8 cellular contexts compared by ENCODE assay signal in genomic region chr1:156677616-156678596, GRCh38. TPM values are rescaled to one million over a fixed set of nuclear protein-coding genes. Genes with fewer than 3 reads are reported as not detected.
A peak's percentile ranks its signal among the peaks of the same experiment; 100 is the strongest.
DNase-seq lines count a peak whose midpoint lies in the region; ATAC-seq and TF ChIP-seq lines count a peak whose summit lies in the region.

No MANE protein-coding gene starts in this region.

- H3K27ac ChIP-seq in mucosa of rectum (ENCODE audit: low read depth in 2 of 2, low read length in 2 of 2): peak overlapping the region; percentile 38 to 48

- no peaks in the 10 kb centered on the region for H3K36me3 ChIP-seq in mucosa of rectum (ENCODE audit: control insufficient read depth in 2 of 2, insufficient read depth in 2 of 2, low read length in 2 of 2)

- peaks cover 7 to 10% of the 10 kb centered on the region in 2 donors for H3K4me1 ChIP-seq in mucosa of rectum (ENCODE audit: control insufficient read depth in 2 of 2, insufficient read depth in 2 of 2, low read length in 2 of 2)

- H3K27me3 ChIP-seq in mucosa of rectum (ENCODE audit: control insufficient read depth in 2 of 2, insufficient read depth in 2 of 2, low read length in 2 of 2): peaks cover 33 to 44% of the 10 kb centered on the region in 2 donors

- TF ChIP-seq CTCF in GM10266 (IDR thresholded peaks at IDR 0.05; ENCODE audit: control insufficient read depth, insufficient read depth, low read depth, missing control alignments): peak; percentile 77

- peak; percentile 27 for ATAC-seq in esophagus mucosa
- ATAC-seq in HG02970 (IDR thresholded peaks at IDR 0.05; ENCODE audit: low FRiP score, unreplicated experiment): no peak
- no peak for ATAC-seq in activated CD4-positive, CD25-positive, alpha-beta regulatory T cell treated with anti-CD3 and anti-CD28 coated beads, Interleukin-2, amount 50 U/mL, for 24 hours

- DNase-seq in AG08395 (ENCODE audit: low spot score): peak; percentile 73
- DNase-seq in GM10266 (ENCODE audit: extremely low spot score): peak; percentile 79
- peak; percentile 63 for DNase-seq in NCI-H187 treated with DMSO at 0.1 percent for 48 hours (lab: John Stamatoyannopoulos, UW)
- peak; percentile 63 for DNase-seq in UCSD-AML1 (lab: John Stamatoyannopoulos, UW; ENCODE audit: unreplicated experiment)

- peak overlapping the region in 1 of 2 donors; percentile 30 for H3K9ac ChIP-seq in mucosa of rectum (ENCODE audit: low read depth in 1 of 2, low read length in 2 of 2)

- H3K9me3 ChIP-seq in mucosa of rectum (ENCODE audit: control insufficient read depth in 2 of 2, low read length in 2 of 2): no peaks in the 10 kb centered on the region

- peak overlapping the region; percentile 19 to 58 for H3K4me3 ChIP-seq in mucosa of rectum (ENCODE audit: low read length in 2 of 2)

RNA-seq across cellular contexts. Expression of gene NES, which starts 0.7 kb away (rescaled TPM):
- 3.0 TPM for total RNA-seq in esophagus mucosa

RNA-seq across cellular contexts. Expression of gene CRABP2, which starts 27.5 kb away (rescaled TPM):
- total RNA-seq in esophagus mucosa: 1,373 TPM

RNA-seq across cellular contexts. Expression of gene BCAN, which starts 36.0 kb away (rescaled TPM):
- not detected for total RNA-seq in esophagus mucosa

RNA-seq across cellular contexts. Expression of gene METTL25B, which starts 50.4 kb away (rescaled TPM):
- total RNA-seq in esophagus mucosa: 23.5 TPM

RNA-seq across cellular contexts. Expression of gene ISG20L2, which starts 50.7 kb away (rescaled TPM):
- total RNA-seq in esophagus mucosa: 27.5 TPM
